In genomic region chr3:73812054-73812453, GRCh38 we compare ENCODE assay signal across 21 cellular contexts.
DNase-seq lines count a peak whose midpoint lies in the region; ATAC-seq, FAIRE-seq and TF ChIP-seq lines count a peak whose summit lies in the region.
"Had no signal": no experiment of that assay in that cellular context is flagged by ENCODE, and none has a peak within 500 bp of the region (broad histone marks: within the 10 kb centered on the region; RNA-seq: fewer than 3 reads in every experiment).

No MANE protein-coding gene starts in this region.

- no peak overlapping the region for H3K27ac ChIP-seq in HepG2 (ENCODE audit: extremely low read length, insufficient read depth, low read length)
- H3K27ac ChIP-seq in right lobe of liver = no peak overlapping the region
- no peak overlapping the region for H3K27ac ChIP-seq in H1 (ENCODE audit: low read depth, low read length)
- H3K27ac ChIP-seq in colonic mucosa = no peak overlapping the region
- no peak overlapping the region for H3K27ac ChIP-seq in prostate gland
- H3K27ac ChIP-seq: 22Rv1; BLaER1 treated with 17β-estradiol and CSF1 and Interleukin-3, amounts not matched to agents 10 nM and 100 nM; C4-2B had no signal

- no peak overlapping the region for H2BK15ac ChIP-seq in H1 (ENCODE audit: low read length)

- H3K56ac ChIP-seq in H1 (replicated peaks; ENCODE audit: insufficient read length, low read depth, low read length) = no peak overlapping the region

- H3K4me1 ChIP-seq in HepG2 (ENCODE audit: insufficient read depth, low read length) = no peaks in the 10 kb centered on the region
- H3K4me1 ChIP-seq in right lobe of liver = no peaks in the 10 kb centered on the region
- H3K4me1 ChIP-seq in H1 (replicated peaks in 1 of 4; ENCODE audit: control insufficient read depth in 3 of 4, insufficient read depth in 4 of 4, low read length in 3 of 4) = peaks cover 0 to 2% (median 0%) of the 10 kb centered on the region in 4 experiments; a peak in 1 of 7 replicates
- no peaks in the 10 kb centered on the region for H3K4me1 ChIP-seq in colonic mucosa
- no peaks in the 10 kb centered on the region for H3K4me1 ChIP-seq in prostate gland (replicated peaks)
- H3K4me1 ChIP-seq: Caco-2 had no signal

- intact Hi-C loops in HepG2 (cut with micrococcal nuclease; ENCODE audit: unreplicated experiment) (no loop called here), right lobe of liver (cut with DNase I) (no loop called here), colonic mucosa (cut with DNase I) (no loop called here), prostate gland (cut with DNase I) (no loop called here)

- H3K4me2 ChIP-seq in HepG2 (ENCODE audit: low read depth, low read length) (no peak overlapping the region), H1 (ENCODE audit: insufficient read depth in 1 of 2, low read depth in 2 of 2, low read length in 2 of 2) (no peak overlapping the region)

- no peak overlapping the region for H2AK5ac ChIP-seq in H1 (ENCODE audit: low read depth, low read length)

- H2BK120ac ChIP-seq in H1 (replicated peaks; ENCODE audit: low read depth, low read length) = no peak overlapping the region

- H4K91ac ChIP-seq in H1 (replicated peaks; ENCODE audit: insufficient read length, low read length) = no peak overlapping the region

- H2BK5ac ChIP-seq in H1 (ENCODE audit: low read depth, low read length) = no peak overlapping the region

- TF ChIP-seq CTCF in HepG2 (CRISPR knock-in tag; IDR thresholded peaks at IDR 0.05) (no peak), right lobe of liver (IDR thresholded peaks at IDR 0.05) (no peak), H1 (IDR thresholded peaks at IDR 0.05; ENCODE audit: control extremely low read depth in 1 of 3, insufficient read depth in 1 of 3, low read depth in 1 of 3, low read length in 3 of 3) (no peak), colonic mucosa (IDR thresholded peaks at IDR 0.05) (no peak), prostate gland (IDR thresholded peaks at IDR 0.05) (no peak)

- FAIRE-seq in HepG2 (lab: Jason Lieb, UNC) = no peak
- FAIRE-seq in H1 (lab: Jason Lieb, UNC) = no peak
- FAIRE-seq: D721Med, G401.6, GM12891, GM19239 had no signal

- no peak overlapping the region for H2BK12ac ChIP-seq in H1 (ENCODE audit: low read depth, low read length)

- POLR2A ChIA-PET in HepG2 (lab: Yijun Ruan, JAX) (no interaction called here), H1 (lab: Charles Lee; ENCODE audit: partially characterized antibody) (interaction anchor here (1.2 kb wide), 1 partner anchor 188 kb away, joined by 3 read pairs; no protein-coding TSS in a partner anchor)

- TF ChIP-seq EP300 in HepG2 (IDR thresholded peaks at IDR 0.05; ENCODE audit: low read depth in 2 of 2, low read length in 2 of 2) (no peak), HepG2 (CRISPR knock-in tag; IDR thresholded peaks at IDR 0.05; ENCODE audit: borderline replicate concordance) (no peak), H1 (IDR thresholded peaks at IDR 0.05; ENCODE audit: borderline replicate concordance in 1 of 2, low read depth in 2 of 2, low read length in 2 of 2) (no peak)

- H3K23ac ChIP-seq in H1 (ENCODE audit: insufficient read length) = no peak overlapping the region

- no peaks in the 10 kb centered on the region for H3K79me1 ChIP-seq in H1 (ENCODE audit: low read depth, low read length)

- H3K4ac ChIP-seq in H1 (replicated peaks; ENCODE audit: insufficient read length, low read depth, low read length) = no peak overlapping the region

- H3K9me3 ChIP-seq in HepG2 (ENCODE audit: low read length) (no peaks in the 10 kb centered on the region), right lobe of liver (no peaks in the 10 kb centered on the region), H1 (ENCODE audit: insufficient read depth in 2 of 2, low read depth in 1 of 2, low read length in 1 of 2) (no peaks in the 10 kb centered on the region), colonic mucosa (no peaks in the 10 kb centered on the region), prostate gland (no peaks in the 10 kb centered on the region)
- H3K9me3 ChIP-seq: Caco-2 had no signal

- H3K23me2 ChIP-seq in H1 (ENCODE audit: low read depth, low read length) = no peaks in the 10 kb centered on the region

- no peak for ATAC-seq in HepG2
- no peak for ATAC-seq in right lobe of liver
- ATAC-seq: CD8-positive, alpha-beta T cell had no signal

- CTCF ChIA-PET in HepG2 (lab: Yijun Ruan, JAX; ENCODE audit: low intra/inter-chr PET ratio, low total read pairs) (no interaction called here), H1 (lab: Charles Lee; ENCODE audit: partially characterized antibody) (no interaction called here)

- H3K36me3 ChIP-seq in HepG2 (replicated peaks in 1 of 2; ENCODE audit: control insufficient read depth in 1 of 2, insufficient read depth in 2 of 2, low read length in 2 of 2) (no peaks in the 10 kb centered on the region), right lobe of liver (no peaks in the 10 kb centered on the region), H1 (ENCODE audit: control insufficient read depth in 2 of 4, insufficient read depth in 4 of 4, low read length in 3 of 4) (no peaks in the 10 kb centered on the region), colonic mucosa (no peaks in the 10 kb centered on the region), prostate gland (no peaks in the 10 kb centered on the region)
- H3K36me3 ChIP-seq: BLaER1 treated with 17β-estradiol and CSF1 and Interleukin-3, amounts not matched to agents 10 nM and 100 nM had no signal

- H3K79me2 ChIP-seq in HepG2 (ENCODE audit: insufficient read depth, low read length) (no peaks in the 10 kb centered on the region), H1 (ENCODE audit: control insufficient read depth in 1 of 2, insufficient read depth in 2 of 2, low read length in 2 of 2) (no peaks in the 10 kb centered on the region)

- in situ Hi-C loops in HepG2 (cut with HindIII; ENCODE audit: extremely low pct_ligation_motif_present, low pct_unique_long_range_greater_than_20kb) = no loop called here

- H3K27me3 ChIP-seq in HepG2 (ENCODE audit: control insufficient read depth in 1 of 2, insufficient read depth in 2 of 2, low read length in 2 of 2) (no peaks in the 10 kb centered on the region), right lobe of liver (no peaks in the 10 kb centered on the region), H1 (replicated peaks in 1 of 4; ENCODE audit: control insufficient read depth in 3 of 4, extremely low read depth in 1 of 4, insufficient read depth in 3 of 4, low read length in 3 of 4) (peaks cover 0 to 1% (median 0%) of the 10 kb centered on the region in 4 experiments; a peak in 1 of 7 replicates), colonic mucosa (no peaks in the 10 kb centered on the region), prostate gland (replicated peaks; ENCODE audit: insufficient read depth) (no peaks in the 10 kb centered on the region)
- H3K27me3 ChIP-seq: BLaER1 treated with 17β-estradiol and CSF1 and Interleukin-3, amounts not matched to agents 10 nM and 100 nM had no signal

- H3K9ac ChIP-seq in HepG2 (ENCODE audit: insufficient read depth, low read depth, low read length) (no peak overlapping the region), H1 (replicated peaks in 1 of 4; ENCODE audit: extremely low read depth in 1 of 4, low read depth in 3 of 4, low read length in 3 of 4) (no peak overlapping the region), colonic mucosa (ENCODE audit: low read depth in 2 of 2, low read length in 2 of 2) (no peak overlapping the region)
- H3K9ac ChIP-seq: BLaER1 treated with 17β-estradiol and CSF1 and Interleukin-3, amounts not matched to agents 10 nM and 100 nM had no signal

- H2AFZ ChIP-seq in HepG2 (ENCODE audit: low read length) (no peak overlapping the region), H1 (ENCODE audit: low read length) (no peak overlapping the region)

- TF ChIP-seq RAD21 in HepG2 (CRISPR knock-in tag; IDR thresholded peaks at IDR 0.05) (no peak), H1 (IDR thresholded peaks at IDR 0.05 in 1 of 2, conservative IDR thresholded peaks at IDR 0.05 in 1 of 2; ENCODE audit: low read depth in 2 of 2, low read length in 2 of 2) (no peak)

- no peak overlapping the region for H2BK20ac ChIP-seq in H1 (ENCODE audit: low read length)

- no TSS peak for BruUV-seq in HepG2 (replicated peaks; lab: Mats Ljungman, UMichigan)

- H4K5ac ChIP-seq in H1 (ENCODE audit: insufficient read length, low read depth, low read length) = no peak overlapping the region

- TF ChIP-seq POLR2A in HepG2 (IDR thresholded peaks at IDR 0.05; ENCODE audit: insufficient read depth in 1 of 2, low read depth in 2 of 2, low read length in 2 of 2) (no peak), right lobe of liver (IDR thresholded peaks at IDR 0.05) (no peak), H1 (IDR thresholded peaks at IDR 0.05; ENCODE audit: control extremely low read depth in 1 of 2, low read depth in 2 of 2, low read length in 2 of 2) (no peak), prostate gland (IDR thresholded peaks at IDR 0.05) (no peak)

- H3K4me3 ChIP-seq in HepG2 (replicated peaks in 1 of 3; ENCODE audit: insufficient read depth in 1 of 3, low read depth in 2 of 3, low read length in 3 of 3) = no peak overlapping the region
- H3K4me3 ChIP-seq in right lobe of liver = no peak overlapping the region
- no peak overlapping the region for H3K4me3 ChIP-seq in H1 (ENCODE audit: extremely low read depth in 1 of 4, insufficient read depth in 2 of 4, low read depth in 3 of 4, low read length in 4 of 4)
- no peak overlapping the region for H3K4me3 ChIP-seq in colonic mucosa
- H3K4me3 ChIP-seq in prostate gland = no peak overlapping the region
- H3K4me3 ChIP-seq: BLaER1 treated with 17β-estradiol and CSF1 and Interleukin-3, amounts not matched to agents 10 nM and 100 nM had no signal

- H4K20me1 ChIP-seq in HepG2 (ENCODE audit: insufficient read depth, low read length) (no peaks in the 10 kb centered on the region), H1 (replicated peaks in 1 of 2; ENCODE audit: control insufficient read depth in 1 of 2, insufficient read depth in 2 of 2, low read length in 2 of 2) (no peaks in the 10 kb centered on the region)
- H4K20me1 ChIP-seq: BLaER1 treated with 17β-estradiol and CSF1 and Interleukin-3, amounts not matched to agents 10 nM and 100 nM had no signal

- H3K14ac ChIP-seq in H1 (ENCODE audit: insufficient read length) = no peak overlapping the region

- H3K18ac ChIP-seq in H1 (ENCODE audit: extremely low read depth, low read length) = no peak overlapping the region

- H4K8ac ChIP-seq in H1 (ENCODE audit: extremely low read depth, insufficient read depth, low read length) = no peak overlapping the region

- 11% methylated on average over 3 of the region's 3 CpGs for WGBS in HepG2 (ENCODE audit: low lambda C conversion rate)
- 66% methylated on average over 3 of the region's 3 CpGs for WGBS in right lobe of liver (ENCODE audit: insufficient coverage, low coverage, low lambda C conversion rate, missing lambda C conversion rate)
- 92% methylated on average over 3 of the region's 3 CpGs; no CpG with 5 or more reads in 1 of the 2 experiments for WGBS in H1 (ENCODE audit: extremely low coverage in 1 of 2, insufficient coverage in 1 of 2, insufficient read length in 1 of 2, insufficient replicate concordance in 2 of 2, low coverage in 1 of 2, low lambda C conversion rate in 2 of 2, missing lambda C conversion rate in 1 of 2), 2 experiments
- whole genome bisulfite sequencing in prostate gland = 94% methylated on average over 3 of the region's 3 CpGs

- DNase-seq in HepG2 (ENCODE audit: low spot score) (no peak), right lobe of liver (no peak), OCI-M1 (lab: John Stamatoyannopoulos, UW) (peak; percentile 1), H1 (ENCODE audit: low read depth in 1 of 2, low spot score in 2 of 2) (no peak), colonic mucosa (no peak), prostate gland (ENCODE audit: low spot score) (no peak)
- DNase-seq: ACHN; AML-193; Caco-2; Calu3; CD4-positive, alpha-beta T cell; CD8-positive, alpha-beta T cell; DMS79 treated with DMSO at 0.1 percent for 48 hours; GF-D8 had no signal

Comparison
In these comparisons a context has a peak if more than half of its experiments do, and no peak if none do; other contexts are left out.
1. Of the 41 proteins assayed by ChIP-seq in both HepG2 and H1: peak only in HepG2: none; only in H1: none; in both: MAFK; in neither: 40.